Comparison of ENCODE assay signal across 14 cellular contexts in the genomic region with DNA sequence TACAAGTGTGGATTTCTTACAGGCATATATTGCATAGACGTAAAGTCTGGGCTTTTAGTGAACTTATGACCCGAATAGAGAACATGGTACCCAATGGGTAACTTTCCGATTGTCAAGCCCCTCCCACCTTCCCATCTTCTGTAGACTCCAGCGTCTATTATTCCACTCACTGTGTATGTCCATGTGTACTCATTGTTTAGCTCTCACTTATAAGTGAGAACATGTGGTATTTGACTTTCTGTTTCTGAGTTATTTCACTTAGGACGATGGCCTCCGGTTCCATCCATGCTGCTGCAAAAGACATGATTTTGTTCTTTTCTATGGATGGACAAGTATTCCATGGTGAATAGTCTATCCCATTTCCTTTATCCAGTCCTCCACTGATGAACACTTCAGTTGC.
"Had no signal": no experiment of that assay in that cellular context is flagged by ENCODE, and none has a peak within 500 bp of the region (broad histone marks: within the 10 kb centered on the region; RNA-seq: fewer than 3 reads in every experiment).

No MANE protein-coding gene starts in this region.

- H3K27ac Mint-ChIP-seq: mesothelial cell of epicardium, progenitor cell of endocrine pancreas had no signal

- H3K4me3 ChIP-seq: gastroesophageal sphincter, lower lobe of right lung, right atrium auricular region, tibial nerve, uterus had no signal

- H3K4me1 ChIP-seq: gastroesophageal sphincter, lower lobe of right lung, tibial nerve, uterus had no signal

- H3K27me3 ChIP-seq: gastroesophageal sphincter, right atrium auricular region, tibial nerve, uterus had no signal

- H3K36me3 Mint-ChIP-seq: mesothelial cell of epicardium had no signal

- H3K36me3 ChIP-seq: gastroesophageal sphincter, lower lobe of right lung, right atrium auricular region, tibial nerve, uterus had no signal

- H3K27me3 Mint-ChIP-seq: progenitor cell of endocrine pancreas had no signal

- H3K27ac ChIP-seq: gastroesophageal sphincter, lower lobe of right lung, tibial nerve, uterus had no signal

- H3K9me3 ChIP-seq: gastroesophageal sphincter, lower lobe of right lung, right atrium auricular region, tibial nerve, uterus had no signal

- DNase-seq: activated effector memory CD4-positive, alpha-beta T cell treated with anti-CD3 and anti-CD28 coated beads, Interleukin-2, amount 50 U/mL, for 16 hours; caudate nucleus; erythroblast; left cardiac atrium; lower lobe of right lung; nephron progenitor cell; occipital lobe; T-helper 9 cell had no signal

- H3K4me3 Mint-ChIP-seq: mesothelial cell of epicardium, nephron progenitor cell had no signal
